Comparison of ENCODE assay signal across 8 cellular contexts in genomic region chr1:94543003-94543402, GRCh38. TPM values are rescaled to one million over a fixed set of nuclear protein-coding genes. Genes with fewer than 3 reads are reported as not detected.
A peak's percentile ranks its signal among the peaks of the same experiment; 100 is the strongest.
DNase-seq lines count a peak whose midpoint lies in the region; ATAC-seq and TF ChIP-seq lines count a peak whose summit lies in the region.

No MANE protein-coding gene starts in this region.

- H3K79me2 ChIP-seq in PC-3 (ENCODE audit: low read length) = peaks cover 10% of the 10 kb centered on the region

- CTCF ChIA-PET in PC-3 (lab: Charles Lee) = interaction anchor here (0.6 to 1.0 kb wide), 2 partner anchors 69 to 260 kb away, joined by 3 to 4 read pairs; no protein-coding TSS in a partner anchor

- H3K4me3 ChIP-seq in PC-3 (ENCODE audit: low read length) (peak overlapping the region; percentile 78; the same call in 1 of the 2 replicates), endocrine pancreas (ENCODE audit: control insufficient read depth, insufficient read depth, low read length) (peak overlapping the region; percentile 72), psoas muscle (no peak overlapping the region)

- no peaks in the 10 kb centered on the region for H3F3A ChIP-seq in PC-3 (ENCODE audit: low read length, unreplicated experiment)

- POLR2A ChIA-PET in PC-3 (lab: Charles Lee; ENCODE audit: unreplicated experiment) = interaction anchor here (0.6 kb wide), 1 partner anchor 64 kb away, joined by 3 read pairs; no protein-coding TSS in a partner anchor

- WGBS in psoas muscle, 3 donors = 3 to 13% (median 9%) methylated on average over 1 of the region's 1 CpG

- H3K27ac ChIP-seq in PC-3 (ENCODE audit: low read length) = peak overlapping the region; percentile 0
- H3K27ac ChIP-seq in psoas muscle = peak overlapping the region; percentile 62

- no TSS peak for BruUV-seq in PC-3 (replicated peaks; lab: Mats Ljungman, UMichigan)

- H3K4me2 ChIP-seq in PC-3 (ENCODE audit: low read length) = peak overlapping the region; percentile 87

- H4K20me1 ChIP-seq in PC-3 (ENCODE audit: low read length) = no peaks in the 10 kb centered on the region

- no peaks in the 10 kb centered on the region for H3K9me3 ChIP-seq in PC-3 (ENCODE audit: low read length)
- no peaks in the 10 kb centered on the region for H3K9me3 ChIP-seq in endocrine pancreas (ENCODE audit: control insufficient read depth, low read length)
- H3K9me3 ChIP-seq in psoas muscle = no peaks in the 10 kb centered on the region

- H2AFZ ChIP-seq in PC-3 (ENCODE audit: low read length) = no peak overlapping the region

- no peaks in the 10 kb centered on the region for H3K36me3 ChIP-seq in PC-3 (ENCODE audit: low read depth, low read length)
- H3K36me3 ChIP-seq in endocrine pancreas (ENCODE audit: control insufficient read depth, insufficient read depth, low read length) = no peaks in the 10 kb centered on the region
- no peaks in the 10 kb centered on the region for H3K36me3 ChIP-seq in psoas muscle (ENCODE audit: insufficient read depth in 1 of 2, low read depth in 1 of 2)

- H3K9ac ChIP-seq in PC-3 (ENCODE audit: low read length) (no peak overlapping the region), endocrine pancreas (ENCODE audit: control insufficient read depth, insufficient read depth, low read length) (no peak overlapping the region)

- no peaks in the 10 kb centered on the region for H3K9me2 ChIP-seq in PC-3 (replicated peaks; ENCODE audit: low read length)

- H3K27me3 ChIP-seq in PC-3 (ENCODE audit: low read length) (no peaks in the 10 kb centered on the region), endocrine pancreas (ENCODE audit: control insufficient read depth, insufficient read depth, low read length) (no peaks in the 10 kb centered on the region), psoas muscle (ENCODE audit: insufficient read depth in 3 of 3, low read length in 2 of 3) (peaks cover 7 to 67% (median 17%) of the 10 kb centered on the region in 3 donors)

- DNase-seq in EL = peak; percentile 64
- DNase-seq in PC-3 = peak; percentile 75
- no peak for DNase-seq in psoas muscle
- DNase-seq in AG20443 (ENCODE audit: low spot score) = no peak
- DNase-seq in NCI-H524 (lab: John Stamatoyannopoulos, UW) = no peak

- H3K4me1 ChIP-seq in PC-3 (ENCODE audit: insufficient read depth, low read length) (peaks cover 59% of the 10 kb centered on the region), endocrine pancreas (ENCODE audit: control insufficient read depth, insufficient read depth, low read length) (peaks cover 7% of the 10 kb centered on the region), psoas muscle (peaks cover 6% of the 10 kb centered on the region)

- peak; percentile 25 for ATAC-seq in PC-3
- ATAC-seq in psoas muscle = no peak
- no peak for ATAC-seq in GM21381 (IDR thresholded peaks at IDR 0.05; ENCODE audit: unreplicated experiment)
- no peak for ATAC-seq in GM21447 (IDR thresholded peaks at IDR 0.05; ENCODE audit: unreplicated experiment)

- TF ChIP-seq CTCF in PC-3 (conservative IDR thresholded peaks at IDR 0.05; ENCODE audit: low read depth, low read length) = no peak
- no peak for TF ChIP-seq CTCF in psoas muscle (IDR thresholded peaks at IDR 0.05)

- intact Hi-C loops in PC-3 (cut with micrococcal nuclease) (no loop called here), psoas muscle (cut with DNase I) (no loop called here)

RNA-seq across cellular contexts. Expression of gene F3, which starts 1.4 kb away (rescaled TPM):
- total RNA-seq in PC-3 (2014; rRNA removed) = 8.0 and 8.5 TPM in 2 replicates
- 1 to 10 TPM; 1.5 to 5.8 (median 4.4) TPM for total RNA-seq in psoas muscle
- polyA plus RNA-seq in psoas muscle = 1 to 10 TPM; 2.6 to 5.6 (median 3.8) TPM

Comparison
In these comparisons a context has a peak if more than half of its experiments do, and no peak if none do; other contexts are left out.
1. DNase-seq: peak in EL (single experiment) and PC-3 (single experiment); none in psoas muscle (0 of 2), AG20443 (single experiment) and NCI-H524 (0 of 2).